ENCODE assay signal across 8 cellular contexts in the genomic region with DNA sequence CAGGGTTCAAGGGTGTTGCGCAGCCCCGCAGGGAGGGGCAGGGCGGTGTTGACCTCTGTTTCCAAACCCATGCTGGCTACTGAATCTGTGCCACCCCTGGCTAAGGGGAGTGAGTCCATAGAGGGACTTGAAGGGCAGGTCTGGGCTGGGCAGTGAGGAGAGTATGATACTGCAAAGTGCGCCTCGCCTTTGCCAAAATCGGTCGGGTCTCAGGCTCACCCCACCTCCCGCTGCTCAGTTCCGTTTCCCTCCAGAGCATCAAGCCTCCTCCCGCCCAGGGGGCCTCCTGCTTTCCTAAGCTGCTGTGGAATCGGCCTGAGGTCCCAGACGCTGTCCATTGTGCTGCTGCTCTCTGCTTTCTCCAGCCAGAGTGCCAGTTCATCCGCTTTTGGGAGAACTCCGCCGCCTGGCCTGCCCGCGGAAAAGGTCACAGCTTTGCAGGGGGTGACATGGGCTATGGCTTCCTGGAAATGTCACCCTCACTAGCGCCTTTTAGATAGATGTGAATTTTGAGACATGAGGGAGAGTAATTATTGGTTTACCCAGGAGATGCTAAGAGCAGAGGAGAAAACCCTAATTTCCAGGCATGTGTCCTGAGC.
DNase-seq lines count a peak whose midpoint lies in the region; ATAC-seq and TF ChIP-seq lines count a peak whose summit lies in the region.

No MANE protein-coding gene starts in this region.

- H3K4me3 ChIP-seq in AG04450 (ENCODE audit: low read depth, low read length) (peak overlapping the region; percentile 100), adrenal gland (peak overlapping the region; percentile 33 to 85 (median 56)), hepatocyte (peak overlapping the region; percentile 24), skeletal muscle cell (ENCODE audit: low read depth, low read length) (peak overlapping the region; percentile 93)

- H4K20me1 ChIP-seq in hepatocyte (ENCODE audit: insufficient read depth, poor library complexity, severe bottlenecking), result no peaks in the 10 kb centered on the region

- CTCF ChIA-PET in AG04450 (lab: Charles Lee), result no interaction called here

- POLR2A ChIA-PET in AG04450 (lab: Yijun Ruan, JAX), result no interaction called here

- no peaks in the 10 kb centered on the region for H3K36me3 ChIP-seq in adrenal gland (replicated peaks in 1 of 2)
- H3K36me3 ChIP-seq in hepatocyte (replicated peaks; ENCODE audit: insufficient read depth, low read depth), result no peaks in the 10 kb centered on the region

- no peaks in the 10 kb centered on the region for H3K27me3 ChIP-seq in AG04450 (ENCODE audit: control insufficient read depth, insufficient read depth, low read length)
- no peaks in the 10 kb centered on the region for H3K27me3 ChIP-seq in adrenal gland
- no peaks in the 10 kb centered on the region for H3K27me3 ChIP-seq in hepatocyte

- H3K9me3 ChIP-seq in AG04450 (ENCODE audit: control insufficient read depth, insufficient read depth, low read length) (peaks cover 3% of the 10 kb centered on the region), adrenal gland (replicated peaks in 1 of 3) (no peaks in the 10 kb centered on the region), hepatocyte (ENCODE audit: low read depth) (no peaks in the 10 kb centered on the region)

- WGBS in adrenal gland, 4 donors, result 1 to 7% (median 4%) methylated on average over 10 to 18 of the region's 18 CpGs
- WGBS in hepatocyte (ENCODE audit: low lambda C conversion rate, missing lambda C conversion rate), result 9% methylated on average over 18 of the region's 18 CpGs

- H2AFZ ChIP-seq in hepatocyte, result peak overlapping the region; percentile 40

- in situ Hi-C loops in KBM-7 (cut with MboI; ENCODE audit: low pct_unique_long_range_greater_than_20kb, low sequenced_read_pairs), result no loop called here

- no peak for TF ChIP-seq CTCF in AG04450 (IDR thresholded peaks at IDR 0.05; ENCODE audit: low read depth, low read length)
- TF ChIP-seq CTCF in adrenal gland (IDR thresholded peaks at IDR 0.05), result no peak
- no peak for TF ChIP-seq CTCF in hepatocyte (IDR thresholded peaks at IDR 0.05; ENCODE audit: poor library complexity)

- peak overlapping the region; percentile 85 for H3K4me2 ChIP-seq in hepatocyte

- intact Hi-C loops in adrenal gland (cut with DNase I), result no loop called here

- no peak for ATAC-seq in GM21367 (IDR thresholded peaks at IDR 0.05; ENCODE audit: unreplicated experiment)

- no peak for TF ChIP-seq POLR2A in adrenal gland (IDR thresholded peaks at IDR 0.05)

- H3K9me2 ChIP-seq in hepatocyte (replicated peaks; ENCODE audit: insufficient read depth), result no peaks in the 10 kb centered on the region

- H3K27ac ChIP-seq in AG04450 (ENCODE audit: low read depth, low read length) (peak overlapping the region; percentile 31), adrenal gland (peak overlapping the region in 4 of 5 donors; percentile 59 to 91 (median 82)), hepatocyte (peak overlapping the region; percentile 93)

- peaks cover 15 to 25% of the 10 kb centered on the region in 2 donors for H3K4me1 ChIP-seq in adrenal gland (replicated peaks in 1 of 2)
- peaks cover 7% of the 10 kb centered on the region for H3K4me1 ChIP-seq in hepatocyte (ENCODE audit: insufficient read depth)

- DNase-seq in AG04450 (ENCODE audit: low read depth, low spot score) (no peak), GM19238 (ENCODE audit: insufficient read length, low spot score) (peak; percentile 13), KBM-7 (peak; percentile 44), adrenal gland (peak in 4 of 7 donors; percentile 39 to 48 (median 40)), hepatocyte (ENCODE audit: low spot score) (peak; percentile 57), skeletal muscle cell (ENCODE audit: low read depth) (peak; percentile 3)
- no peak for DNase-seq in activated CD4-positive, CD25-positive, alpha-beta regulatory T cell (lab: John Stamatoyannopoulos, UW)

- peaks cover 51% of the 10 kb centered on the region for H3K79me2 ChIP-seq in hepatocyte

Comparison
In these comparisons a context has a peak if more than half of its experiments do, and no peak if none do; other contexts are left out.
1. DNase-seq: peak in GM19238 (single experiment), KBM-7 (single experiment), adrenal gland (4 of 7), hepatocyte (single experiment) and skeletal muscle cell (single experiment); none in AG04450 (single experiment) and activated CD4-positive, CD25-positive, alpha-beta regulatory T cell (0 of 4).
2. H3K27ac ChIP-seq: peak in every context shown above with its lines; median percentile 93 in hepatocyte; 82 in adrenal gland; 31 in AG04450.
3. H3K4me3 ChIP-seq: peak in every context shown above with its lines; median percentile 100 in AG04450; 93 in skeletal muscle cell; 56 in adrenal gland; 24 in hepatocyte.